Comparison of ENCODE assay signal across 8 cellular contexts in genomic region chr7:105691029-105691691, GRCh38.
DNase-seq lines count a peak whose midpoint lies in the region; ATAC-seq and TF ChIP-seq lines count a peak whose summit lies in the region.

No MANE protein-coding gene starts in this region.

- H3K9ac ChIP-seq in SU-DHL-6 (ENCODE audit: low read length), result no peak overlapping the region

- no peaks in the 10 kb centered on the region for H3K27me3 ChIP-seq in SU-DHL-6 (ENCODE audit: low read length)
- no peaks in the 10 kb centered on the region for H3K27me3 ChIP-seq in vagina

- TF ChIP-seq POLR2A in vagina (IDR thresholded peaks at IDR 0.05), result no peak

- H3K9me3 ChIP-seq in SU-DHL-6 (ENCODE audit: insufficient read depth, low read length) (no peaks in the 10 kb centered on the region), vagina (no peaks in the 10 kb centered on the region)

- no peak for TF ChIP-seq CTCF in AG10803 (conservative IDR thresholded peaks at IDR 0.05; ENCODE audit: low read length)
- TF ChIP-seq CTCF in SU-DHL-6 (IDR thresholded peaks at IDR 0.05; ENCODE audit: insufficient read depth, low read length, poor library complexity, severe bottlenecking), result no peak
- TF ChIP-seq CTCF in choroid plexus epithelial cell (conservative IDR thresholded peaks at IDR 0.05; ENCODE audit: low read depth, low read length), result no peak
- TF ChIP-seq CTCF in vagina (IDR thresholded peaks at IDR 0.05), result no peak

- peak; percentile 21 for DNase-seq in AG10803 (ENCODE audit: low read depth)
- DNase-seq in choroid plexus epithelial cell (ENCODE audit: low read depth), result peak; percentile 58
- peak; percentile 32 for DNase-seq in midbrain (lab: John Stamatoyannopoulos, UW)
- DNase-seq in vagina (ENCODE audit: extremely low spot score in 2 of 2), result no peak
- DNase-seq in NCI-H1105 (lab: John Stamatoyannopoulos, UW), result no peak
- no peak for DNase-seq in NCI-H446 (lab: John Stamatoyannopoulos, UW)

- H3K79me2 ChIP-seq in SU-DHL-6 (ENCODE audit: insufficient read depth, low read length), result no peaks in the 10 kb centered on the region

- H3K9me2 ChIP-seq in SU-DHL-6 (replicated peaks; ENCODE audit: insufficient read depth, low read length), result no peaks in the 10 kb centered on the region

- peak overlapping the region; percentile 50 for H3K4me2 ChIP-seq in SU-DHL-6 (ENCODE audit: low read depth, low read length, poor library complexity, severe bottlenecking)

- peak; percentile 43 for ATAC-seq in GM21619 (IDR thresholded peaks at IDR 0.05; ENCODE audit: unreplicated experiment)

- H3K27ac ChIP-seq in SU-DHL-6 (ENCODE audit: low read depth, low read length) (no peak overlapping the region), vagina (peak overlapping the region; percentile 73)

- H3F3A ChIP-seq in SU-DHL-6 (ENCODE audit: insufficient read depth), result no peaks in the 10 kb centered on the region

- H2AFZ ChIP-seq in SU-DHL-6 (ENCODE audit: low read depth, low read length, severe bottlenecking), result peak overlapping the region; percentile 4

- peak overlapping the region; percentile 59 for H3K4me3 ChIP-seq in AG10803 (ENCODE audit: low read length)
- H3K4me3 ChIP-seq in SU-DHL-6 (ENCODE audit: insufficient read depth, low read length, poor library complexity, severe bottlenecking), result peak overlapping the region; percentile 2
- H3K4me3 ChIP-seq in choroid plexus epithelial cell (ENCODE audit: low read depth, low read length), result peak overlapping the region; percentile 45
- peak overlapping the region; percentile 30 to 47 for H3K4me3 ChIP-seq in vagina

- H3K4me1 ChIP-seq in vagina, result peaks cover 30% of the 10 kb centered on the region

- no peaks in the 10 kb centered on the region for H3K36me3 ChIP-seq in SU-DHL-6 (ENCODE audit: low read length)
- H3K36me3 ChIP-seq in vagina, result no peaks in the 10 kb centered on the region

- H4K20me1 ChIP-seq in SU-DHL-6 (ENCODE audit: low read depth, low read length), result no peaks in the 10 kb centered on the region

- intact Hi-C loops in vagina (cut with DNase I), result no loop called here

Comparison
In these comparisons a context has a peak if more than half of its experiments do, and no peak if none do; other contexts are left out.
1. DNase-seq: peak in AG10803 (single experiment), choroid plexus epithelial cell (single experiment) and midbrain (single experiment); none in vagina (0 of 2), NCI-H1105 (single experiment) and NCI-H446 (0 of 2).
2. H3K4me3 ChIP-seq: peak in every context shown above with its lines; median percentile 59 in AG10803; 45 in choroid plexus epithelial cell; 38 in vagina; 2 in SU-DHL-6.